Comparison of ENCODE assay signal across 1 cellular context in the genomic region with DNA sequence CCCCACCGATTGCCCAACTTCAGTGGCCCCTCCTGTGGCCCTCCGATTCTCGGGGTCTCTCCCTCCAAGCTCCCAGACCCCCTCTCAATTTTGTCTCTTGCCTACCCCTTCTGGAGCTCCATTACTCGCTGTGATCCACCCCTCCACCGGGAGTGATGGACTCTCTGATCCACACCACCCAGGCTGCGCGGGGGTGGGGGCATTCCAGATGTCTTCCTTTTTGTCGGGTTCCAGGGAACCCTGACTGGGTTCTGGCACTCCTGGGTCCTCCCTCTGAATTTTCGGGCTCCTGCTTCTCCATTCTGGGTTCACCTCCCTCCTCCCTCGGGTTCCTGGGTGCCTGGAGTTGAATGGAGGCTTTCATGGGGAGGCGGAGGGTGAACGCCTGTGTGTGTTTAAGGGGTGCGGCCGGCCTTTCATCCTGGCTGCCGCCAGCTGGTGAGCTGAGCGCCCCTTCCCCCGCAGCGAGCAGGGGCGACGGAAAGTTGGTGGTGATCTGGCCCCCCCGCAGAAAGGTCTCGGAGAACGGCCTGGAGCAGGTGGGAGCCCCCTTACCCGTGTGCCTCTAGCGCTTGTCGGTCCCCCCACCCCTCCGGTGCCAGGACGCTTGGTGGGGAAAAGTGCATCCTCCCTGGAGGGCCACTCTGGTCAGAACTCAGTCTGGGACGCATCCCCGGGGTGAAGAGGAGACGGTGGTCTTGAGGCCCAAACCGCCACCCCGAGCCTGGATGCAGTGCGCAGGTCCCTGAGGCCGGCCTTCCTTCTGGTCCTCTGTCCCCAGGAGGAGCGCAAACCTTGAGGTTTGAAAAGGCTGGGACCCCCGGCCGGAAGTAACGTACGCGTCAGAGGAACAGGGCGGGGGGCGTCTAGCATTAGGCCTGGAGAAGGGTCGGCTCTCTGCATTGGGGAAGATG.
TF ChIP-seq lines count a peak whose summit lies in the region.

No MANE protein-coding gene starts in this region.

TF ChIP-seq in HEK293, 187 proteins besides CTCF, POLR2A, EP300 and RAD21 (continued from another document and continues in another):
- TF ChIP-seq ZNF148 (tag by site-specific recombination; IDR thresholded peaks at IDR 0.05; ENCODE audit: borderline replicate concordance) (no peak), ZNF155 (tag by site-specific recombination; IDR thresholded peaks at IDR 0.05) (no peak), ZNF843 (tag by site-specific recombination; IDR thresholded peaks at IDR 0.05) (0 out of 2 replicates have a peak, but pooled peaks have one; percentile 17), ZEB2 (tag by site-specific recombination; IDR thresholded peaks at IDR 0.05) (peak; percentile 83; the same call in 1 of the 2 replicates), ZNF610 (tag by site-specific recombination; IDR thresholded peaks at IDR 0.05; ENCODE audit: borderline replicate concordance) (no peak), SP2 (tag by site-specific recombination; IDR thresholded peaks at IDR 0.05) (no peak), FEZF1 (tag by site-specific recombination; IDR thresholded peaks at IDR 0.05) (no peak), REPIN1 (tag by site-specific recombination; IDR thresholded peaks at IDR 0.05; ENCODE audit: low read depth) (no peak), SP7 (tag by site-specific recombination; IDR thresholded peaks at IDR 0.05) (no peak), ZSCAN16 (tag by site-specific recombination; IDR thresholded peaks at IDR 0.05) (no peak), HOXD13 (CRISPR knock-in tag; IDR thresholded peaks at IDR 0.05; ENCODE audit: borderline replicate concordance) (no peak), ZNF701 (tag by site-specific recombination; IDR thresholded peaks at IDR 0.05) (no peak), PRDM10 (tag by site-specific recombination; IDR thresholded peaks at IDR 0.05) (peak; percentile 94), RBAK (tag by site-specific recombination; IDR thresholded peaks at IDR 0.05) (no peak), ZNF280D (tag by site-specific recombination; IDR thresholded peaks at IDR 0.05) (no peak), ZBTB17 (tag by site-specific recombination; IDR thresholded peaks at IDR 0.05) (no peak)
- TF ChIP-seq, protein P1, sequence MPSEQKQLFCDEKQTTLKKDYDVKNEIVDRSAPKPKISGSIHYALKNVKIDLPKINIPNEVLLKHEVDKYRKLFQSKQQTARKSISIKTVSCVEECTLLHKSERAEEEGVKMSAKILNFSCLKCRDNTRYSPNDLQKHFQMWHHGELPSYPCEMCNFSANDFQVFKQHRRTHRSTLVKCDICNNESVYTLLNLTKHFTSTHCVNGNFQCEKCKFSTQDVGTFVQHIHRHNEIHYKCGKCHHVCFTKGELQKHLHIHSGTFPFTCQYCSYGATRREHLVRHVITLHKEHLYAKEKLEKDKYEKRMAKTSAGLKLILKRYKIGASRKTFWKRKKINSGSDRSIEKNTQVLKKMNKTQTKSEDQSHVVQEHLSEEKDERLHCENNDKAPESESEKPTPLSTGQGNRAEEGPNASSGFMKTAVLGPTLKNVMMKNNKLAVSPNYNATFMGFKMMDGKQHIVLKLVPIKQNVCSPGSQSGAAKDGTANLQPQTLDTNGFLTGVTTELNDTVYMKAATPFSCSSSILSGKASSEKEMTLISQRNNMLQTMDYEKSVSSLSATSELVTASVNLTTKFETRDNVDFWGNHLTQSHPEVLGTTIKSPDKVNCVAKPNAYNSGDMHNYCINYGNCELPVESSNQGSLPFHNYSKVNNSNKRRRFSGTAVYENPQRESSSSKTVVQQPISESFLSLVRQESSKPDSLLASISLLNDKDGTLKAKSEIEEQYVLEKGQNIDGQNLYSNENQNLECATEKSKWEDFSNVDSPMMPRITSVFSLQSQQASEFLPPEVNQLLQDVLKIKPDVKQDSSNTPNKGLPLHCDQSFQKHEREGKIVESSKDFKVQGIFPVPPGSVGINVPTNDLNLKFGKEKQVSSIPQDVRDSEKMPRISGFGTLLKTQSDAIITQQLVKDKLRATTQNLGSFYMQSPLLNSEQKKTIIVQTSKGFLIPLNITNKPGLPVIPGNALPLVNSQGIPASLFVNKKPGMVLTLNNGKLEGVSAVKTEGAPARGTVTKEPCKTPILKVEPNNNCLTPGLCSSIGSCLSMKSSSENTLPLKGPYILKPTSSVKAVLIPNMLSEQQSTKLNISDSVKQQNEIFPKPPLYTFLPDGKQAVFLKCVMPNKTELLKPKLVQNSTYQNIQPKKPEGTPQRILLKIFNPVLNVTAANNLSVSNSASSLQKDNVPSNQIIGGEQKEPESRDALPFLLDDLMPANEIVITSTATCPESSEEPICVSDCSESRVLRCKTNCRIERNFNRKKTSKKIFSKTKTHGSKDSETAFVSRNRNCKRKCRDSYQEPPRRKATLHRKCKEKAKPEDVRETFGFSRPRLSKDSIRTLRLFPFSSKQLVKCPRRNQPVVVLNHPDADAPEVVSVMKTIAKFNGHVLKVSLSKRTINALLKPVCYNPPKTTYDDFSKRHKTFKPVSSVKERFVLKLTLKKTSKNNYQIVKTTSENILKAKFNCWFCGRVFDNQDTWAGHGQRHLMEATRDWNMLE (tag by site-specific recombination; conservative IDR thresholded peaks at IDR 0.05; ENCODE audit: low read depth), result no peak
- TF ChIP-seq, protein P2, sequence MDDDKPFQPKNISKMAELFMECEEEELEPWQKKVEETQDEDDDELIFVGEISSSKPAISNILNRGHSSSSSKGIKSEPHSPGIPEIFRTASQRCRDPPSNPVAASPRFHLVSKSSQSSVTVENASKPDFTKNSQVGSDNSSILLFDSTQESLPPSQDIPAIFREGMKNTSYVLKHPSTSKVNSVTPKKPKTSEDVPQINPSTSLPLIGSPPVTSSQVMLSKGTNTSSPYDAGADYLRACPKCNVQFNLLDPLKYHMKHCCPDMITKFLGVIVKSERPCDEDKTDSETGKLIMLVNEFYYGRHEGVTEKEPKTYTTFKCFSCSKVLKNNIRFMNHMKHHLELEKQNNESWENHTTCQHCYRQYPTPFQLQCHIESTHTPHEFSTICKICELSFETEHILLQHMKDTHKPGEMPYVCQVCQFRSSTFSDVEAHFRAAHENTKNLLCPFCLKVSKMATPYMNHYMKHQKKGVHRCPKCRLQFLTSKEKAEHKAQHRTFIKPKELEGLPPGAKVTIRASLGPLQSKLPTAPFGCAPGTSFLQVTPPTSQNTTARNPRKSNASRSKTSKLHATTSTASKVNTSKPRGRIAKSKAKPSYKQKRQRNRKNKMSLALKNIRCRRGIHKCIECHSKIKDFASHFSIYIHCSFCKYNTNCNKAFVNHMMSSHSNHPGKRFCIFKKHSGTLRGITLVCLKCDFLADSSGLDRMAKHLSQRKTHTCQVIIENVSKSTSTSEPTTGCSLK (tag by site-specific recombination; IDR thresholded peaks at IDR 0.05), result no peak
- TF ChIP-seq, protein P3, sequence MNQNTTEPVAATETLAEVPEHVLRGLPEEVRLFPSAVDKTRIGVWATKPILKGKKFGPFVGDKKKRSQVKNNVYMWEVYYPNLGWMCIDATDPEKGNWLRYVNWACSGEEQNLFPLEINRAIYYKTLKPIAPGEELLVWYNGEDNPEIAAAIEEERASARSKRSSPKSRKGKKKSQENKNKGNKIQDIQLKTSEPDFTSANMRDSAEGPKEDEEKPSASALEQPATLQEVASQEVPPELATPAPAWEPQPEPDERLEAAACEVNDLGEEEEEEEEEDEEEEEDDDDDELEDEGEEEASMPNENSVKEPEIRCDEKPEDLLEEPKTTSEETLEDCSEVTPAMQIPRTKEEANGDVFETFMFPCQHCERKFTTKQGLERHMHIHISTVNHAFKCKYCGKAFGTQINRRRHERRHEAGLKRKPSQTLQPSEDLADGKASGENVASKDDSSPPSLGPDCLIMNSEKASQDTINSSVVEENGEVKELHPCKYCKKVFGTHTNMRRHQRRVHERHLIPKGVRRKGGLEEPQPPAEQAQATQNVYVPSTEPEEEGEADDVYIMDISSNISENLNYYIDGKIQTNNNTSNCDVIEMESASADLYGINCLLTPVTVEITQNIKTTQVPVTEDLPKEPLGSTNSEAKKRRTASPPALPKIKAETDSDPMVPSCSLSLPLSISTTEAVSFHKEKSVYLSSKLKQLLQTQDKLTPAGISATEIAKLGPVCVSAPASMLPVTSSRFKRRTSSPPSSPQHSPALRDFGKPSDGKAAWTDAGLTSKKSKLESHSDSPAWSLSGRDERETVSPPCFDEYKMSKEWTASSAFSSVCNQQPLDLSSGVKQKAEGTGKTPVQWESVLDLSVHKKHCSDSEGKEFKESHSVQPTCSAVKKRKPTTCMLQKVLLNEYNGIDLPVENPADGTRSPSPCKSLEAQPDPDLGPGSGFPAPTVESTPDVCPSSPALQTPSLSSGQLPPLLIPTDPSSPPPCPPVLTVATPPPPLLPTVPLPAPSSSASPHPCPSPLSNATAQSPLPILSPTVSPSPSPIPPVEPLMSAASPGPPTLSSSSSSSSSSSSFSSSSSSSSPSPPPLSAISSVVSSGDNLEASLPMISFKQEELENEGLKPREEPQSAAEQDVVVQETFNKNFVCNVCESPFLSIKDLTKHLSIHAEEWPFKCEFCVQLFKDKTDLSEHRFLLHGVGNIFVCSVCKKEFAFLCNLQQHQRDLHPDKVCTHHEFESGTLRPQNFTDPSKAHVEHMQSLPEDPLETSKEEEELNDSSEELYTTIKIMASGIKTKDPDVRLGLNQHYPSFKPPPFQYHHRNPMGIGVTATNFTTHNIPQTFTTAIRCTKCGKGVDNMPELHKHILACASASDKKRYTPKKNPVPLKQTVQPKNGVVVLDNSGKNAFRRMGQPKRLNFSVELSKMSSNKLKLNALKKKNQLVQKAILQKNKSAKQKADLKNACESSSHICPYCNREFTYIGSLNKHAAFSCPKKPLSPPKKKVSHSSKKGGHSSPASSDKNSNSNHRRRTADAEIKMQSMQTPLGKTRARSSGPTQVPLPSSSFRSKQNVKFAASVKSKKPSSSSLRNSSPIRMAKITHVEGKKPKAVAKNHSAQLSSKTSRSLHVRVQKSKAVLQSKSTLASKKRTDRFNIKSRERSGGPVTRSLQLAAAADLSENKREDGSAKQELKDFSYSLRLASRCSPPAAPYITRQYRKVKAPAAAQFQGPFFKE (tag by site-specific recombination; IDR thresholded peaks at IDR 0.05; ENCODE audit: borderline replicate concordance), result no peak
